In genomic region chr1:229578168-229579100, GRCh38 we compare ENCODE assay signal across 1 cellular context.
TF ChIP-seq lines count a peak whose summit lies in the region.

No MANE protein-coding gene starts in this region.

TF ChIP-seq in GM23338, 12 proteins besides CTCF, POLR2A, EP300 and RAD21 (continued from another document):
- TF ChIP-seq, protein P1, sequence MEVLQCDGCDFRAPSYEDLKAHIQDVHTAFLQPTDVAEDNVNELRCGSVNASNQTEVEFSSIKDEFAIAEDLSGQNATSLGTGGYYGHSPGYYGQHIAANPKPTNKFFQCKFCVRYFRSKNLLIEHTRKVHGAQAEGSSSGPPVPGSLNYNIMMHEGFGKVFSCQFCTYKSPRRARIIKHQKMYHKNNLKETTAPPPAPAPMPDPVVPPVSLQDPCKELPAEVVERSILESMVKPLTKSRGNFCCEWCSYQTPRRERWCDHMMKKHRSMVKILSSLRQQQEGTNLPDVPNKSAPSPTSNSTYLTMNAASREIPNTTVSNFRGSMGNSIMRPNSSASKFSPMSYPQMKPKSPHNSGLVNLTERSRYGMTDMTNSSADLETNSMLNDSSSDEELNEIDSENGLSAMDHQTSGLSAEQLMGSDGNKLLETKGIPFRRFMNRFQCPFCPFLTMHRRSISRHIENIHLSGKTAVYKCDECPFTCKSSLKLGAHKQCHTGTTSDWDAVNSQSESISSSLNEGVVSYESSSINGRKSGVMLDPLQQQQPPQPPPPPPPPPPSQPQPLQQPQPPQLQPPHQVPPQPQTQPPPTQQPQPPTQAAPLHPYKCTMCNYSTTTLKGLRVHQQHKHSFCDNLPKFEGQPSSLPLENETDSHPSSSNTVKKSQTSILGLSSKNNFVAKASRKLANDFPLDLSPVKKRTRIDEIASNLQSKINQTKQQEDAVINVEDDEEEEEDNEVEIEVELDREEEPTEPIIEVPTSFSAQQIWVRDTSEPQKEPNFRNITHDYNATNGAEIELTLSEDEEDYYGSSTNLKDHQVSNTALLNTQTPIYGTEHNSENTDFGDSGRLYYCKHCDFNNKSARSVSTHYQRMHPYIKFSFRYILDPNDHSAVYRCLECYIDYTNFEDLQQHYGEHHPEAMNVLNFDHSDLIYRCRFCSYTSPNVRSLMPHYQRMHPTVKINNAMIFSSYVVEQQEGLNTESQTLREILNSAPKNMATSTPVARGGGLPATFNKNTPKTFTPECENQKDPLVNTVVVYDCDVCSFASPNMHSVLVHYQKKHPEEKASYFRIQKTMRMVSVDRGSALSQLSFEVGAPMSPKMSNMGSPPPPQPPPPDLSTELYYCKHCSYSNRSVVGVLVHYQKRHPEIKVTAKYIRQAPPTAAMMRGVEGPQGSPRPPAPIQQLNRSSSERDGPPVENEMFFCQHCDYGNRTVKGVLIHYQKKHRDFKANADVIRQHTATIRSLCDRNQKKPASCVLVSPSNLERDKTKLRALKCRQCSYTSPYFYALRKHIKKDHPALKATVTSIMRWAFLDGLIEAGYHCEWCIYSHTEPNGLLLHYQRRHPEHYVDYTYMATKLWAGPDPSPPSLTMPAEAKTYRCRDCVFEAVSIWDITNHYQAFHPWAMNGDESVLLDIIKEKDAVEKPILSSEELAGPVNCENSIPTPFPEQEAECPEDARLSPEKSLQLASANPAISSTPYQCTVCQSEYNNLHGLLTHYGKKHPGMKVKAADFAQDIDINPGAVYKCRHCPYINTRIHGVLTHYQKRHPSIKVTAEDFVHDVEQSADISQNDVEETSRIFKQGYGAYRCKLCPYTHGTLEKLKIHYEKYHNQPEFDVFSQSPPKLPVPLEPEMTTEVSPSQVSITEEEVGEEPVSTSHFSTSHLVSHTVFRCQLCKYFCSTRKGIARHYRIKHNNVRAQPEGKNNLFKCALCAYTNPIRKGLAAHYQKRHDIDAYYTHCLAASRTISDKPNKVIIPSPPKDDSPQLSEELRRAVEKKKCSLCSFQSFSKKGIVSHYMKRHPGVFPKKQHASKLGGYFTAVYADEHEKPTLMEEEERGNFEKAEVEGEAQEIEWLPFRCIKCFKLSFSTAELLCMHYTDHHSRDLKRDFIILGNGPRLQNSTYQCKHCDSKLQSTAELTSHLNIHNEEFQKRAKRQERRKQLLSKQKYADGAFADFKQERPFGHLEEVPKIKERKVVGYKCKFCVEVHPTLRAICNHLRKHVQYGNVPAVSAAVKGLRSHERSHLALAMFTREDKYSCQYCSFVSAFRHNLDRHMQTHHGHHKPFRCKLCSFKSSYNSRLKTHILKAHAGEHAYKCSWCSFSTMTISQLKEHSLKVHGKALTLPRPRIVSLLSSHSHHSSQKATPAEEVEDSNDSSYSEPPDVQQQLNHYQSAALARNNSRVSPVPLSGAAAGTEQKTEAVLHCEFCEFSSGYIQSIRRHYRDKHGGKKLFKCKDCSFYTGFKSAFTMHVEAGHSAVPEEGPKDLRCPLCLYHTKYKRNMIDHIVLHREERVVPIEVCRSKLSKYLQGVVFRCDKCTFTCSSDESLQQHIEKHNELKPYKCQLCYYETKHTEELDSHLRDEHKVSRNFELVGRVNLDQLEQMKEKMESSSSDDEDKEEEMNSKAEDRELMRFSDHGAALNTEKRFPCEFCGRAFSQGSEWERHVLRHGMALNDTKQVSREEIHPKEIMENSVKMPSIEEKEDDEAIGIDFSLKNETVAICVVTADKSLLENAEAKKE (CRISPR knock-in tag; IDR thresholded peaks at IDR 0.05): no peak
- TF ChIP-seq, protein P2, sequence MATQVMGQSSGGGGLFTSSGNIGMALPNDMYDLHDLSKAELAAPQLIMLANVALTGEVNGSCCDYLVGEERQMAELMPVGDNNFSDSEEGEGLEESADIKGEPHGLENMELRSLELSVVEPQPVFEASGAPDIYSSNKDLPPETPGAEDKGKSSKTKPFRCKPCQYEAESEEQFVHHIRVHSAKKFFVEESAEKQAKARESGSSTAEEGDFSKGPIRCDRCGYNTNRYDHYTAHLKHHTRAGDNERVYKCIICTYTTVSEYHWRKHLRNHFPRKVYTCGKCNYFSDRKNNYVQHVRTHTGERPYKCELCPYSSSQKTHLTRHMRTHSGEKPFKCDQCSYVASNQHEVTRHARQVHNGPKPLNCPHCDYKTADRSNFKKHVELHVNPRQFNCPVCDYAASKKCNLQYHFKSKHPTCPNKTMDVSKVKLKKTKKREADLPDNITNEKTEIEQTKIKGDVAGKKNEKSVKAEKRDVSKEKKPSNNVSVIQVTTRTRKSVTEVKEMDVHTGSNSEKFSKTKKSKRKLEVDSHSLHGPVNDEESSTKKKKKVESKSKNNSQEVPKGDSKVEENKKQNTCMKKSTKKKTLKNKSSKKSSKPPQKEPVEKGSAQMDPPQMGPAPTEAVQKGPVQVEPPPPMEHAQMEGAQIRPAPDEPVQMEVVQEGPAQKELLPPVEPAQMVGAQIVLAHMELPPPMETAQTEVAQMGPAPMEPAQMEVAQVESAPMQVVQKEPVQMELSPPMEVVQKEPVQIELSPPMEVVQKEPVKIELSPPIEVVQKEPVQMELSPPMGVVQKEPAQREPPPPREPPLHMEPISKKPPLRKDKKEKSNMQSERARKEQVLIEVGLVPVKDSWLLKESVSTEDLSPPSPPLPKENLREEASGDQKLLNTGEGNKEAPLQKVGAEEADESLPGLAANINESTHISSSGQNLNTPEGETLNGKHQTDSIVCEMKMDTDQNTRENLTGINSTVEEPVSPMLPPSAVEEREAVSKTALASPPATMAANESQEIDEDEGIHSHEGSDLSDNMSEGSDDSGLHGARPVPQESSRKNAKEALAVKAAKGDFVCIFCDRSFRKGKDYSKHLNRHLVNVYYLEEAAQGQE (IDR thresholded peaks at IDR 0.05; ENCODE audit: unreplicated experiment): no peak
